ENCODE assay signal across 8 cellular contexts in the genomic region with DNA sequence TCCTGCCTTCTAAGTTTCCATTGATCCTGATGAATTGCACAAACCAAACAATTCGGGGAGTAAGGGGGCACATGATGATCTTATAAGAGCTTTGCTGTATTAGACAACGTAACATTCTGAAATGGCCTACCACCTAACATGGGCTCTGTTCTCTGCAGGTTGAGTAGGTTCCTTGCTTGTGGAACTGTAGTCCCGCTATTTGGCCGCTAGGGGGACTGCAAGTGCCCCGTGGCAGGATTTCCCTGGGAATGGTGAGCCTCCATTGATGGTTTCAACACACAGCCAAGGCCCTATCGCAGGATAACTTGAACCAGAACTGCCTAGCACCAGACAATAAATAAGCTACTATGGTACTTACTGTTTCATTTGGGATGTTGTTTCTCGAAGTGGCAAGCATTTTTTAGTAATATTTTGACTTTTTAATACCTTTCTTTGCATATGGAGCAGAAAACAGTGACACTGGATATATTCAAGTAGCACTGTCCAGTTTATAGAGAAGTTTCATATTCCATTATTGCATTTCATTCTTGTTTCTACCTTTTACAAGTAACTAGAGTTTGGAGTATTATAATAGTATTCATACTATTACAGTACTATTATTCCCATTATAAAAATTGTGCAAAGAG. TPM values are rescaled to one million over a fixed set of nuclear protein-coding genes. Genes with fewer than 3 reads are reported as not detected.
A peak's percentile ranks its signal among the peaks of the same experiment; 100 is the strongest.
DNase-seq lines count a peak whose midpoint lies in the region; ATAC-seq, FAIRE-seq and TF ChIP-seq lines count a peak whose summit lies in the region.

No MANE protein-coding gene starts in this region.

- no peak overlapping the region for H3K27ac Mint-ChIP-seq in Calu3 (ENCODE audit: unreplicated experiment)

- WGBS in small intestine, 3 donors, result 26 to 35% (median 28%) methylated on average over 7 of the region's 7 CpGs

- BruUV-seq in Calu3 (replicated peaks; lab: Mats Ljungman, UMichigan) (no TSS peak), OCI-LY7 (replicated peaks; lab: Mats Ljungman, UMichigan) (no TSS peak)

- H3K4me1 Mint-ChIP-seq in Calu3 (ENCODE audit: low read depth, unreplicated experiment), result no peaks in the 10 kb centered on the region

- H3K36me3 Mint-ChIP-seq in Calu3 (ENCODE audit: insufficient read depth, unreplicated experiment), result no peaks in the 10 kb centered on the region

- POLR2A ChIA-PET in OCI-LY7 (lab: Charles Lee), result no interaction called here

- peaks cover 2% of the 10 kb centered on the region for H3K9me3 Mint-ChIP-seq in Calu3 (ENCODE audit: low read depth, unreplicated experiment)

- H3K27me3 Mint-ChIP-seq in Calu3 (ENCODE audit: unreplicated experiment), result no peaks in the 10 kb centered on the region

- FAIRE-seq in small intestine (lab: Jason Lieb, UNC), result no peak

- intact Hi-C loops in Calu3 (cut with micrococcal nuclease; ENCODE audit: unreplicated experiment), result loop anchor here (5.0 kb wide), 1 partner anchor 592 kb away; no protein-coding TSS in a partner anchor
- intact Hi-C loops in OCI-LY7 (cut with micrococcal nuclease; ENCODE audit: unreplicated experiment), result no loop called here

- H3K27ac ChIP-seq in OCI-LY7 (ENCODE audit: low read depth, low read length, poor library complexity, severe bottlenecking) (no peak overlapping the region), fibroblast of lung (ENCODE audit: insufficient read depth, low read length) (no peak overlapping the region), small intestine (ENCODE audit: low read depth in 1 of 2, low read length in 1 of 2) (no peak overlapping the region)

- H3K4me2 ChIP-seq in OCI-LY7 (ENCODE audit: low read length), result no peak overlapping the region
- no peak overlapping the region for H3K4me2 ChIP-seq in fibroblast of lung (ENCODE audit: extremely low read depth, insufficient read depth, low read length)

- ATAC-seq in GM21737 (IDR thresholded peaks at IDR 0.05; ENCODE audit: unreplicated experiment), result no peak

- H4K20me1 ChIP-seq in OCI-LY7 (ENCODE audit: insufficient read depth, low read length) (no peaks in the 10 kb centered on the region), fibroblast of lung (ENCODE audit: control insufficient read depth, extremely low read depth, insufficient read depth, low read length) (no peaks in the 10 kb centered on the region)

- H3K9me3 ChIP-seq in OCI-LY7 (ENCODE audit: low read length) (no peaks in the 10 kb centered on the region), fibroblast of lung (ENCODE audit: control insufficient read depth, insufficient read depth, low read depth, low read length) (no peaks in the 10 kb centered on the region), small intestine (ENCODE audit: control insufficient read depth, low read depth) (no peaks in the 10 kb centered on the region)

- no peak overlapping the region for H3K4me3 Mint-ChIP-seq in Calu3 (ENCODE audit: low read depth, unreplicated experiment)

- no peak overlapping the region for H3K4me3 ChIP-seq in OCI-LY7 (ENCODE audit: low read depth, low read length, poor library complexity, severe bottlenecking)
- no peak overlapping the region for H3K4me3 ChIP-seq in fibroblast of lung (replicated peaks in 1 of 4; ENCODE audit: control extremely low read depth in 1 of 4, insufficient read depth in 1 of 4, low read depth in 3 of 4, low read length in 4 of 4)
- H3K4me3 ChIP-seq in small intestine (ENCODE audit: low read depth in 1 of 2, low read length in 2 of 2), result no peak overlapping the region

- no peaks in the 10 kb centered on the region for H3K4me1 ChIP-seq in OCI-LY7 (ENCODE audit: insufficient read depth, low read length, poor library complexity, severe bottlenecking)
- H3K4me1 ChIP-seq in fibroblast of lung (ENCODE audit: control insufficient read depth, extremely low read depth, insufficient read depth, low read length), result no peaks in the 10 kb centered on the region
- no peaks in the 10 kb centered on the region for H3K4me1 ChIP-seq in small intestine (ENCODE audit: control insufficient read depth in 2 of 2, insufficient read depth in 1 of 2, low read depth in 1 of 2, low read length in 1 of 2)

- TF ChIP-seq CTCF in Calu3 (IDR thresholded peaks at IDR 0.05; ENCODE audit: unreplicated experiment) (peak; percentile 53), GM20000 (IDR thresholded peaks at IDR 0.05; ENCODE audit: extremely low read depth, missing control alignments) (peak; percentile 29), OCI-LY7 (conservative IDR thresholded peaks at IDR 0.05; ENCODE audit: low read length) (peak; percentile 73), fibroblast of lung (conservative IDR thresholded peaks at IDR 0.05 in 1 of 2, IDR thresholded peaks at IDR 0.05 in 1 of 2; ENCODE audit: low read depth in 1 of 2, low read length in 2 of 2) (peak; percentile 59 to 75)

- H3K9me2 ChIP-seq in OCI-LY7 (ENCODE audit: insufficient read depth, low read length), result no peaks in the 10 kb centered on the region

- H3K36me3 ChIP-seq in OCI-LY7 (ENCODE audit: insufficient read depth, low read length) (no peaks in the 10 kb centered on the region), fibroblast of lung (ENCODE audit: control insufficient read depth, insufficient read depth, low read length) (no peaks in the 10 kb centered on the region), small intestine (ENCODE audit: control insufficient read depth in 2 of 2, insufficient read depth in 2 of 2, low read length in 2 of 2) (no peaks in the 10 kb centered on the region)

- H2AFZ ChIP-seq in OCI-LY7 (ENCODE audit: low read length) (no peak overlapping the region), fibroblast of lung (ENCODE audit: low read length) (no peak overlapping the region)

- DNase-seq in Calu3 (peak; percentile 41), GM20000 (ENCODE audit: low spot score) (no peak), OCI-LY7 (ENCODE audit: low spot score) (peak; percentile 29), fibroblast of lung (ENCODE audit: low read depth in 2 of 2) (peak; percentile 32 to 36), small intestine (peak; percentile 3), NCI-H526 treated with DMSO at 0.1 percent for 48 hours (lab: John Stamatoyannopoulos, UW) (no peak), NCI-H1105 treated with DMSO at 0.1 percent for 48 hours (lab: John Stamatoyannopoulos, UW) (no peak)

- H3K9ac ChIP-seq in fibroblast of lung (ENCODE audit: insufficient read depth, low read length), result no peak overlapping the region

- H3K79me2 ChIP-seq in OCI-LY7 (ENCODE audit: insufficient read depth, low read depth, low read length), result no peaks in the 10 kb centered on the region
- H3K79me2 ChIP-seq in fibroblast of lung (ENCODE audit: control insufficient read depth, insufficient read depth, low read length), result peaks cover 13% of the 10 kb centered on the region

- H3K27me3 ChIP-seq in fibroblast of lung (ENCODE audit: control insufficient read depth, insufficient read depth, low read length), result no peaks in the 10 kb centered on the region
- no peaks in the 10 kb centered on the region for H3K27me3 ChIP-seq in small intestine (ENCODE audit: control insufficient read depth in 2 of 2, insufficient read depth in 2 of 2, low read length in 2 of 2)

- CTCF ChIA-PET in Calu3 (lab: Charles Lee), result no interaction called here
- CTCF ChIA-PET in OCI-LY7 (lab: Charles Lee; ENCODE audit: unreplicated experiment), result no interaction called here

RNA-seq across cellular contexts. Expression of a gene that starts 11.9 kb away (rescaled TPM):
- total RNA-seq in Calu3 (2022), result 0.34 and 0.83 TPM in 2 replicates
- not detected in 2 replicates for total RNA-seq in OCI-LY7 (2014; rRNA removed; shearing (Covaris generic))
- not detected in 2 replicates for total RNA-seq in OCI-LY7 (2022)
- total RNA-seq in fibroblast of lung, result 8.0 and 15.0 TPM in 2 replicates
- 10.8 and 12.5 TPM in 2 replicates for polyA plus RNA-seq in fibroblast of lung
- polyA plus RNA-seq in fibroblast of lung (2012), result 6.1 and 6.6 TPM in 2 replicates
- polyA minus RNA-seq in fibroblast of lung (ENCODE audit: low replicate concordance), result 71.4 and 93.4 TPM in 2 replicates
- polyA plus RNA-seq in small intestine, result under 1 TPM in 1 of 3 donors, not detected in 2; 0.66 TPM

Comparison
In these comparisons a context has a peak if more than half of its experiments do, and no peak if none do; other contexts are left out.
1. DNase-seq: peak in Calu3 (single experiment), OCI-LY7 (single experiment), fibroblast of lung (2 of 2) and small intestine (single experiment); none in GM20000 (single experiment), NCI-H526 treated with DMSO at 0.1 percent for 48 hours (single experiment) and NCI-H1105 treated with DMSO at 0.1 percent for 48 hours (single experiment).
2. Peak in every context shown above with its lines, with median percentiles within 50 percentile points of each other: CTCF ChIP-seq.